ENCODE assay signal across 8 cellular contexts in genomic region chr21:29293495-29293894, GRCh38. TPM values are rescaled to one million over a fixed set of nuclear protein-coding genes. Genes with fewer than 3 reads are reported as not detected.
DNase-seq lines count a peak whose midpoint lies in the region; ATAC-seq and TF ChIP-seq lines count a peak whose summit lies in the region.

No MANE protein-coding gene starts in this region.

- intact Hi-C loops in Right ventricle myocardium inferior (cut with DNase I): loop anchor here (10.0 kb wide), 1 partner anchor 219 kb away; the partner anchor contains the start of gene CCT8

- H3K27ac Mint-ChIP-seq in effector memory CD8-positive, alpha-beta T cell: no peak overlapping the region

- no peak for DNase-seq in effector memory CD8-positive, alpha-beta T cell
- DNase-seq in Right ventricle myocardium inferior (ENCODE audit: missing footprints): no peak
- DNase-seq in activated CD4-positive, CD25-positive, alpha-beta regulatory T cell treated with anti-CD3 and anti-CD28 coated beads, Interleukin-2, amount 50 U/mL, for 72 hours: no peak
- DNase-seq in NCI-H526 treated with DMSO at 0.1 percent for 48 hours (lab: John Stamatoyannopoulos, UW): no peak

- ATAC-seq in GM18858 (IDR thresholded peaks at IDR 0.05; ENCODE audit: unreplicated experiment): peak; percentile 95
- peak; percentile 83 for ATAC-seq in GM21723 (IDR thresholded peaks at IDR 0.05; ENCODE audit: unreplicated experiment)
- peak; percentile 94 for ATAC-seq in HG03460 (IDR thresholded peaks at IDR 0.05; ENCODE audit: unreplicated experiment)
- ATAC-seq in effector memory CD8-positive, alpha-beta T cell (replicated peaks): peak; percentile 44
- ATAC-seq in SK-N-SH treated with all-trans-retinoic acid at 6 μM for 48 hours: no peak
- no peak for ATAC-seq in Right ventricle myocardium inferior

- peaks cover 3% of the 10 kb centered on the region for H3K36me3 Mint-ChIP-seq in effector memory CD8-positive, alpha-beta T cell (ENCODE audit: insufficient read depth)

- H3K9me3 Mint-ChIP-seq in effector memory CD8-positive, alpha-beta T cell: no peaks in the 10 kb centered on the region

- H3K4me1 Mint-ChIP-seq in effector memory CD8-positive, alpha-beta T cell (ENCODE audit: low read depth in 2 of 2): peaks cover 0 to 14% of the 10 kb centered on the region in 2 donors

- H3K27me3 Mint-ChIP-seq in effector memory CD8-positive, alpha-beta T cell: peaks cover 0 to 14% of the 10 kb centered on the region in 2 donors

- H3K4me3 Mint-ChIP-seq in effector memory CD8-positive, alpha-beta T cell: no peak overlapping the region

TF ChIP-seq in SK-N-SH treated with all-trans-retinoic acid at 6 μM for 48 hours, 23 proteins besides CTCF, POLR2A, EP300 and RAD21:
- TF ChIP-seq CSRNP3 (CRISPR knock-in tag; IDR thresholded peaks at IDR 0.05) (no peak), TCF4 (CRISPR knock-in tag; IDR thresholded peaks at IDR 0.05; ENCODE audit: borderline replicate concordance) (no peak), GLIS3 (CRISPR knock-in tag; IDR thresholded peaks at IDR 0.05) (no peak), RARB (CRISPR knock-in tag; IDR thresholded peaks at IDR 0.05) (no peak), PPARA (CRISPR knock-in tag; IDR thresholded peaks at IDR 0.05; ENCODE audit: borderline replicate concordance) (no peak), OSR1 (CRISPR knock-in tag; IDR thresholded peaks at IDR 0.05) (no peak), CSDC2 (CRISPR knock-in tag; IDR thresholded peaks at IDR 0.05) (no peak), TSHZ2 (CRISPR knock-in tag; IDR thresholded peaks at IDR 0.05) (no peak), CREB5 (CRISPR knock-in tag; IDR thresholded peaks at IDR 0.05; ENCODE audit: low read depth) (no peak), ARNTL (CRISPR knock-in tag; IDR thresholded peaks at IDR 0.05; ENCODE audit: borderline replicate concordance, low read depth) (no peak), ZFP3 (CRISPR knock-in tag; IDR thresholded peaks at IDR 0.05) (no peak), SNAI2 (CRISPR knock-in tag; IDR thresholded peaks at IDR 0.05) (no peak), PATZ1 (CRISPR knock-in tag; IDR thresholded peaks at IDR 0.05; ENCODE audit: borderline replicate concordance) (no peak), ZFP30 (CRISPR knock-in tag; IDR thresholded peaks at IDR 0.05) (no peak), ISL1 (CRISPR knock-in tag; IDR thresholded peaks at IDR 0.05) (no peak), ZNF70 (CRISPR knock-in tag; IDR thresholded peaks at IDR 0.05) (no peak), ZNF565 (CRISPR knock-in tag; conservative IDR thresholded peaks at IDR 0.05; ENCODE audit: low read depth) (no peak)
TF ChIP-seq in SK-N-SH treated with all-trans-retinoic acid at 6 μM for 48 hours: peak in this region for 0.

RNA-seq across cellular contexts. Expression of gene BACH1, which starts 5.2 kb away (rescaled TPM):
- total RNA-seq in Right ventricle myocardium inferior: 35.5 TPM

Comparison
In these comparisons a context has a peak if more than half of its experiments do, and no peak if none do; other contexts are left out.
1. ATAC-seq: peak in GM18858 (single experiment), GM21723 (single experiment), HG03460 (single experiment) and effector memory CD8-positive, alpha-beta T cell (single experiment); none in SK-N-SH treated with all-trans-retinoic acid at 6 μM for 48 hours (single experiment) and Right ventricle myocardium inferior (single experiment).